In the genomic region with DNA sequence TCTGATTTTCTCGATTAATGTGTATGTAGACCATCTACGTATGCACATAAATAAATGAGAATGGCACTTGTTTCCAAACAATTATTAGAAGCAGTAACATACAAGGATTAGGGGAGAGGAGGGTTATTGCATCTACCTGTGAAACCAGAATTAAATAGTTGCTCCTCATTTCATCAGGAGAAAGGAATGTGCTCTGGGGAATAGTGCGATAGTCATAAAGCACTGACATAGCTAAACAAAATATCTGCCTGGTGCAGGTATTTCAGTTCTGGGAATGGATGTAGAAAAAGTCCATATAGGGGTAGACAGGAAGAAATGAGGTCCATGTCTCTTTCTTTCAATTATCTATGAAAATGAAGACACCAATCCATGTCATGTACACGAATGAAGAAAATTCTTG, we compare ENCODE assay signal across 14 cellular contexts. TPM values are rescaled to one million over a fixed set of nuclear protein-coding genes. Genes with fewer than 3 reads are reported as not detected.
DNase-seq lines count a peak whose midpoint lies in the region; ATAC-seq and TF ChIP-seq lines count a peak whose summit lies in the region.
"Had no signal": no experiment of that assay in that cellular context is flagged by ENCODE, and none has a peak within 500 bp of the region (broad histone marks: within the 10 kb centered on the region; RNA-seq: fewer than 3 reads in every experiment).

No MANE protein-coding gene starts in this region.

- TF ChIP-seq CTCF in gastroesophageal sphincter (IDR thresholded peaks at IDR 0.05) (no peak), neural crest cell (conservative IDR thresholded peaks at IDR 0.05) (no peak), thyroid gland (IDR thresholded peaks at IDR 0.05) (no peak), tibial nerve (IDR thresholded peaks at IDR 0.05) (no peak)

- ATAC-seq in gastroesophageal sphincter: no peak

- H3K4me3 Mint-ChIP-seq in neural crest cell: peak overlapping the region; percentile 92

- H3K27ac ChIP-seq in gastroesophageal sphincter: peak overlapping the region in 3 of 4 donors; percentile 92 to 97 (median 97)
- H3K27ac ChIP-seq in thyroid gland: no peak overlapping the region
- H3K27ac ChIP-seq in tibial nerve: peak overlapping the region in 2 of 4 donors; percentile 94 to 97

- TF ChIP-seq EP300 in gastroesophageal sphincter (IDR thresholded peaks at IDR 0.05) (no peak), tibial nerve (IDR thresholded peaks at IDR 0.05) (no peak)

- H3K36me3 ChIP-seq in gastroesophageal sphincter (no peaks in the 10 kb centered on the region), thyroid gland (peaks cover 25 to 29% of the 10 kb centered on the region in 2 donors), tibial nerve (no peaks in the 10 kb centered on the region)

- H3K4me1 ChIP-seq in gastroesophageal sphincter (peaks cover 0 to 22% (median 0%) of the 10 kb centered on the region in 3 donors), thyroid gland (peaks cover 6 to 7% of the 10 kb centered on the region in 2 donors), tibial nerve (peaks cover 0 to 17% (median 1%) of the 10 kb centered on the region in 4 donors)

- no peak overlapping the region for H3K4me3 ChIP-seq in gastroesophageal sphincter
- H3K4me3 ChIP-seq in thyroid gland (replicated peaks in 1 of 3): no peak overlapping the region
- H3K4me3 ChIP-seq in tibial nerve: no peak overlapping the region

- H3K36me3 Mint-ChIP-seq in neural crest cell (ENCODE audit: low read depth): peaks cover 13% of the 10 kb centered on the region

- peaks cover 36% of the 10 kb centered on the region for H3K4me1 Mint-ChIP-seq in neural crest cell

- H3K9me3 ChIP-seq in gastroesophageal sphincter (no peaks in the 10 kb centered on the region), thyroid gland (no peaks in the 10 kb centered on the region), tibial nerve (no peaks in the 10 kb centered on the region)

- no peak overlapping the region for H3K27ac Mint-ChIP-seq in neural crest cell (ENCODE audit: unreplicated experiment)
- H3K27ac Mint-ChIP-seq: CD14-positive monocyte had no signal

- intact Hi-C loops in thyroid gland (cut with DNase I): no loop called here

- peaks cover 3% of the 10 kb centered on the region for H3K27me3 Mint-ChIP-seq in neural crest cell (ENCODE audit: low read depth)

- no peaks in the 10 kb centered on the region for H3K9me3 Mint-ChIP-seq in neural crest cell

- peak; percentile 10 for DNase-seq in M059J (ENCODE audit: low read depth)
- DNase-seq in SW480 (ENCODE audit: low spot score): peak; percentile 28
- no peak for DNase-seq in neural crest cell (ENCODE audit: low read depth, low spot score)
- no peak for DNase-seq in thyroid gland
- no peak for DNase-seq in H4 (ENCODE audit: low spot score)
- DNase-seq in NCI-H2196 (lab: John Stamatoyannopoulos, UW; ENCODE audit: unreplicated experiment): no peak
- no peak for DNase-seq in tibial nerve (ENCODE audit: low spot score in 2 of 2)
- DNase-seq: COR-L47, DMS153, NCI-H2029, NCI-H2227 treated with DMSO at 0.1 percent for 48 hours, NCI-H526 treated with DMSO at 0.1 percent for 48 hours had no signal

- H3K27me3 ChIP-seq in gastroesophageal sphincter: peaks cover 10% of the 10 kb centered on the region
- no peaks in the 10 kb centered on the region for H3K27me3 ChIP-seq in thyroid gland
- H3K27me3 ChIP-seq in tibial nerve: peaks cover 0 to 7% of the 10 kb centered on the region in 2 donors

- 75 to 86% methylated on average over 4 of the region's 4 CpGs for WGBS in gastroesophageal sphincter (ENCODE audit: low coverage in 1 of 2), 2 donors
- WGBS in thyroid gland, 2 donors: 88 to 90% methylated on average over 4 of the region's 4 CpGs
- 89 to 92% methylated on average over 4 of the region's 4 CpGs for WGBS in tibial nerve, 2 donors

- TF ChIP-seq POLR2A in gastroesophageal sphincter (IDR thresholded peaks at IDR 0.05) (no peak), thyroid gland (IDR thresholded peaks at IDR 0.05) (no peak), tibial nerve (IDR thresholded peaks at IDR 0.05) (no peak)

RNA-seq across cellular contexts. Expression of a gene that starts 1.6 kb away (rescaled TPM):
- total RNA-seq in M059J (2014; rRNA removed; shearing (Covaris generic)): 5.2 and 8.5 TPM in 2 replicates
- total RNA-seq in gastroesophageal sphincter: 100 to 1,000 TPM in 1 of 4 donors, 10 to 100 TPM in 3; 51.3 to 137 (median 63.6) TPM
- total RNA-seq in neural crest cell: 104 and 106 TPM in 2 replicates
- 100 to 1,000 TPM; 333 to 768 (median 629) TPM for total RNA-seq in thyroid gland
- 4.3 and 5.5 TPM in 2 replicates for total RNA-seq in H4 (2014; rRNA removed; shearing (Covaris generic))
- total RNA-seq in tibial nerve: 10 to 100 TPM; 27.0 to 69.0 (median 33.3) TPM

Comparison
In these comparisons a context has a peak if more than half of its experiments do, and no peak if none do; other contexts are left out.
1. DNase-seq: peak in M059J (single experiment) and SW480 (single experiment); none in neural crest cell (single experiment), thyroid gland (0 of 2), H4 (single experiment), NCI-H2196 (single experiment) and tibial nerve (0 of 2).
2. H3K27ac ChIP-seq: peak in gastroesophageal sphincter (3 of 4); none in thyroid gland (0 of 3).